ENCODE assay signal across 13 cellular contexts in the genomic region with DNA sequence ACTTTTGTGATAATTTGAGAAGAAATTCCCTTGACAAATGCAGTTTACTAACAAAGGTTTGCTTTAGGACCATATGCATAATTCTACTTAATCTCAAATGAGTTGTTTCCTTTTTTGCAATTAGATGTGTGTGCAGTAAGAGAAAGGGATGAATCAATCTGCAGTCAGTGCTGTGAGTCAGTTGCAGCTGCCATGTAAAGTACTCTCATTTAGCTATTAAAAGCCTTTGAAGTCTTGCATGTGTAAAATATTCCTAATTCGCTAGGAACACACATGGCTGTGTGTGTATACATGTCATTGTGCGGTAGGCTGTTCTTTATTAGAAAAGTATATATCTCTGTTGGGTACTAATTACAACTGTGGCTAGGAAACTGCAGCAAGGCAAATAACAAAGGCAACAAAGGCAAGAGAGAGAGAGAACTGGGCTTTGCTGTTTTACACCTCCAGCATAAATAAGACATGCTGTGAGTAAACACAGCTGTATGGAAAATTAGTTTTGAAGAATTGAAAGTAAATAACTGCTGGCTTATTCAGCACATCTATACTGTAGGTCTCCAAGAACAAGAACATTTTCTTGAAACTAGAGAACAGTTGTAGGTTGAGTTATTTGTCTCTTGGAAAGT. TPM values are rescaled to one million over a fixed set of nuclear protein-coding genes. Genes with fewer than 3 reads are reported as not detected.
A peak's percentile ranks its signal among the peaks of the same experiment; 100 is the strongest.
DNase-seq lines count a peak whose midpoint lies in the region; ATAC-seq and TF ChIP-seq lines count a peak whose summit lies in the region.
"Had no signal": no experiment of that assay in that cellular context is flagged by ENCODE, and none has a peak within 500 bp of the region (broad histone marks: within the 10 kb centered on the region; RNA-seq: fewer than 3 reads in every experiment).

No MANE protein-coding gene starts in this region.

- no peaks in the 10 kb centered on the region for H3K27me3 ChIP-seq in heart right ventricle
- H3K27me3 ChIP-seq: esophagus muscularis mucosa, neutrophil had no signal

- no peak for TF ChIP-seq CTCF in HEK293 (tag by site-specific recombination; IDR thresholded peaks at IDR 0.05)
- no peak for TF ChIP-seq CTCF in heart right ventricle (IDR thresholded peaks at IDR 0.05)

- no peaks in the 10 kb centered on the region for H3K4me1 ChIP-seq in HEK293 (ENCODE audit: control insufficient read depth, insufficient read depth, low read length)
- H3K4me1 ChIP-seq in heart right ventricle, result peaks cover 0 to 18% (median 13%) of the 10 kb centered on the region in 9 donors

- DNase-seq in COR-L47 (lab: John Stamatoyannopoulos, UW), result peak; percentile 94
- peak; percentile 92 for DNase-seq in NCI-H345 (lab: John Stamatoyannopoulos, UW)
- no peak for DNase-seq in T1000 (lab: John Stamatoyannopoulos, UW)
- no peak for DNase-seq in heart right ventricle
- DNase-seq: kidney, NCI-H524 treated with DMSO at 0.1 percent for 48 hours, substantia nigra, T-cell had no signal

- CTCF ChIA-PET in HEK293 (lab: Yijun Ruan, JAX), result no interaction called here

- 92 to 94% methylated on average over 2 of the region's 2 CpGs for WGBS in heart right ventricle, 2 donors

- H3K9me3 ChIP-seq in HEK293 (ENCODE audit: control insufficient read depth, insufficient read depth, low read depth, low read length) (no peaks in the 10 kb centered on the region), heart right ventricle (no peaks in the 10 kb centered on the region)
- H3K9me3 ChIP-seq: esophagus muscularis mucosa, neutrophil had no signal

- ATAC-seq in esophagus mucosa (peak; percentile 44), GM18511 (IDR thresholded peaks at IDR 0.05; ENCODE audit: unreplicated experiment) (no peak), heart right ventricle (no peak)
- ATAC-seq: T-cell had no signal

- H3K4me3 ChIP-seq in HEK293 (ENCODE audit: low read depth, low read length) (no peak overlapping the region), heart right ventricle (no peak overlapping the region)
- H3K4me3 ChIP-seq: esophagus muscularis mucosa had no signal

- no peaks in the 10 kb centered on the region for H3K36me3 ChIP-seq in HEK293 (ENCODE audit: control insufficient read depth in 2 of 2, insufficient read depth in 1 of 2, low read length in 2 of 2)
- no peaks in the 10 kb centered on the region for H3K36me3 ChIP-seq in heart right ventricle
- H3K36me3 ChIP-seq: esophagus muscularis mucosa, neutrophil had no signal

- H3K27ac ChIP-seq in HEK293 (ENCODE audit: extremely low read depth, low read depth, low read length) (no peak overlapping the region), heart right ventricle (no peak overlapping the region)
- H3K27ac ChIP-seq: esophagus muscularis mucosa, neutrophil had no signal

- intact Hi-C loops in heart right ventricle (cut with DNase I), result no loop called here

- POLR2A ChIA-PET in HEK293 (lab: Yijun Ruan, JAX), result no interaction called here

TF ChIP-seq in HEK293, 187 proteins besides CTCF, POLR2A, EP300 and RAD21:
- TF ChIP-seq ZNF623 (tag by site-specific recombination; IDR thresholded peaks at IDR 0.05) (no peak), MZF1 (tag by site-specific recombination; IDR thresholded peaks at IDR 0.05; ENCODE audit: borderline replicate concordance) (no peak), ZNF791 (tag by site-specific recombination; IDR thresholded peaks at IDR 0.05) (no peak), ZNF391 (tag by site-specific recombination; IDR thresholded peaks at IDR 0.05; ENCODE audit: borderline replicate concordance, low read depth) (no peak), PRDM6 (tag by site-specific recombination; IDR thresholded peaks at IDR 0.05) (peak; percentile 87), SP7 (tag by site-specific recombination; IDR thresholded peaks at IDR 0.05) (peak; percentile 17), ZNF239 (tag by site-specific recombination; IDR thresholded peaks at IDR 0.05) (no peak), TRIM28 (IDR thresholded peaks at IDR 0.05; ENCODE audit: borderline replicate concordance, low read length) (no peak), ZNF626 (tag by site-specific recombination; IDR thresholded peaks at IDR 0.05) (no peak)
- TF ChIP-seq, protein P1, sequence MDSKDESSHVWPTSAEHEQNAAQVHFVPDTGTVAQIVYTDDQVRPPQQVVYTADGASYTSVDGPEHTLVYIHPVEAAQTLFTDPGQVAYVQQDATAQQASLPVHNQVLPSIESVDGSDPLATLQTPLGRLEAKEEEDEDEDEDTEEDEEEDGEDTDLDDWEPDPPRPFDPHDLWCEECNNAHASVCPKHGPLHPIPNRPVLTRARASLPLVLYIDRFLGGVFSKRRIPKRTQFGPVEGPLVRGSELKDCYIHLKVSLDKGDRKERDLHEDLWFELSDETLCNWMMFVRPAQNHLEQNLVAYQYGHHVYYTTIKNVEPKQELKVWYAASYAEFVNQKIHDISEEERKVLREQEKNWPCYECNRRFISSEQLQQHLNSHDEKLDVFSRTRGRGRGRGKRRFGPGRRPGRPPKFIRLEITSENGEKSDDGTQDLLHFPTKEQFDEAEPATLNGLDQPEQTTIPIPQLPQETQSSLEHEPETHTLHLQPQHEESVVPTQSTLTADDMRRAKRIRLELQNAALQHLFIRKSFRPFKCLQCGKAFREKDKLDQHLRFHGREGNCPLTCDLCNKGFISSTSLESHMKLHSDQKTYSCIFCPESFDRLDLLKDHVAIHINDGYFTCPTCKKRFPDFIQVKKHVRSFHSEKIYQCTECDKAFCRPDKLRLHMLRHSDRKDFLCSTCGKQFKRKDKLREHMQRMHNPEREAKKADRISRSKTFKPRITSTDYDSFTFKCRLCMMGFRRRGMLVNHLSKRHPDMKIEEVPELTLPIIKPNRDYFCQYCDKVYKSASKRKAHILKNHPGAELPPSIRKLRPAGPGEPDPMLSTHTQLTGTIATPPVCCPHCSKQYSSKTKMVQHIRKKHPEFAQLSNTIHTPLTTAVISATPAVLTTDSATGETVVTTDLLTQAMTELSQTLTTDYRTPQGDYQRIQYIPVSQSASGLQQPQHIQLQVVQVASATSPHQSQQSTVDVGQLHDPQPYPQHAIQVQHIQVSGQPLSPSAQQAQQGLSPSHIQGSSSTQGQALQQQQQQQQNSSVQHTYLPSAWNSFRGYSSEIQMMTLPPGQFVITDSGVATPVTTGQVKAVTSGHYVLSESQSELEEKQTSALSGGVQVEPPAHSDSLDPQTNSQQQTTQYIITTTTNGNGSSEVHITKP (tag by site-specific recombination; IDR thresholded peaks at IDR 0.05), result no peak

RNA-seq across cellular contexts. Expression of gene EPB41, which starts 41.7 kb away (rescaled TPM):
- total RNA-seq in esophagus mucosa (33.0 TPM), heart right ventricle (10 to 100 TPM; 14.7 to 36.8 (median 24.7) TPM)
- 1 to 10 TPM; 4.1 to 8.9 TPM for polyA plus RNA-seq in heart right ventricle

Comparison
In these comparisons a context has a peak if more than half of its experiments do, and no peak if none do; other contexts are left out.
1. DNase-seq: peak in COR-L47 (single experiment) and NCI-H345 (single experiment); none in T1000 (single experiment) and heart right ventricle (0 of 2).